ENCODE assay signal across 14 cellular contexts in genomic region chrX:68842781-68843581, GRCh38. TPM values are rescaled to one million over a fixed set of nuclear protein-coding genes. Genes with fewer than 3 reads are reported as not detected.
A peak's percentile ranks its signal among the peaks of the same experiment; 100 is the strongest.
DNase-seq lines count a peak whose midpoint lies in the region; ATAC-seq and TF ChIP-seq lines count a peak whose summit lies in the region.
"Had no signal": no experiment of that assay in that cellular context is flagged by ENCODE, and none has a peak within 500 bp of the region (broad histone marks: within the 10 kb centered on the region; RNA-seq: fewer than 3 reads in every experiment).

No MANE protein-coding gene starts in this region.

- intact Hi-C loops in left cardiac atrium (cut with DNase I) = no loop called here

- DNase-seq in HL-60 (ENCODE audit: low read depth in 1 of 2, low spot score in 1 of 2) = peak; percentile 45 to 84
- no peak for DNase-seq in T-helper 17 cell
- no peak for DNase-seq in left cardiac atrium
- DNase-seq in putamen (ENCODE audit: low spot score) = no peak
- no peak for DNase-seq in stimulated activated CD4-positive, alpha-beta T cell treated with anti-CD3 and anti-CD28 coated beads, Interleukin-1b, Interleukin-23, amount 100 ng/mL, for 48 hours
- DNase-seq in ACHN = no peak
- DNase-seq: caudate nucleus, DMS153, hypothalamus, NCI-H774, nucleus accumbens, T-helper 2 cell had no signal

- H3K79me2 ChIP-seq in parathyroid adenoma = peaks cover 8% of the 10 kb centered on the region

- H2AFZ ChIP-seq in parathyroid adenoma = no peak overlapping the region

- H3K27me3 Mint-ChIP-seq in T-helper 17 cell = no peaks in the 10 kb centered on the region

- H3K36me3 Mint-ChIP-seq in T-helper 17 cell (ENCODE audit: low read depth) = no peaks in the 10 kb centered on the region

- in situ Hi-C loops in ACHN (cut with HindIII; ENCODE audit: low pct_ligation_motif_present, low pct_unique_long_range_greater_than_20kb, low sequenced_read_pairs) = no loop called here

- H3K27me3 ChIP-seq in HL-60 (ENCODE audit: insufficient read depth, poor library complexity, severe bottlenecking) = no peaks in the 10 kb centered on the region
- no peaks in the 10 kb centered on the region for H3K27me3 ChIP-seq in parathyroid adenoma (ENCODE audit: control insufficient read depth, insufficient read depth, low read length)

- H3K4me2 ChIP-seq in parathyroid adenoma (ENCODE audit: low read length) = no peak overlapping the region

- no peak for ATAC-seq in T-helper 17 cell
- ATAC-seq in left cardiac atrium = peak; percentile 31 to 39
- no peak for ATAC-seq in HG02973 (IDR thresholded peaks at IDR 0.05; ENCODE audit: unreplicated experiment)

- H3K27ac Mint-ChIP-seq in T-helper 17 cell = peak overlapping the region; percentile 53

- H3K27ac ChIP-seq in HL-60 (replicated peaks) (peak overlapping the region; percentile 68), parathyroid adenoma (peak overlapping the region; percentile 51)

- no peak overlapping the region for H3K4me3 Mint-ChIP-seq in T-helper 17 cell

- H3K9ac ChIP-seq in parathyroid adenoma = no peak overlapping the region

- H3K9me3 ChIP-seq in T-helper 17 cell (ENCODE audit: control insufficient read depth, low read length, poor library complexity, severe bottlenecking) (no peaks in the 10 kb centered on the region), parathyroid adenoma (ENCODE audit: control insufficient read depth, low read length) (no peaks in the 10 kb centered on the region)

- no peaks in the 10 kb centered on the region for H3K36me3 ChIP-seq in parathyroid adenoma (ENCODE audit: control insufficient read depth, insufficient read depth, low read length)

- TF ChIP-seq CTCF in HL-60 (IDR thresholded peaks at IDR 0.05; ENCODE audit: insufficient read depth, low read length) (no peak), parathyroid adenoma (IDR thresholded peaks at IDR 0.05) (no peak)

- peaks cover 9% of the 10 kb centered on the region for H3K4me1 ChIP-seq in parathyroid adenoma

- peaks cover under 1% of the 10 kb centered on the region for H3K4me1 Mint-ChIP-seq in T-helper 17 cell

- H3K4me3 ChIP-seq in HL-60 (replicated peaks; ENCODE audit: insufficient read depth, low read length) (no peak overlapping the region), parathyroid adenoma (ENCODE audit: low read depth, low read length) (no peak overlapping the region)

RNA-seq across cellular contexts. Expression of gene EFNB1, which starts 14.2 kb away (rescaled TPM):
- total RNA-seq in T-helper 17 cell (1 to 10 TPM; 4.0 to 6.6 TPM), left cardiac atrium (10 to 100 TPM; 23.6 to 25.4 TPM)

Comparison
In these comparisons a context has a peak if more than half of its experiments do, and no peak if none do; other contexts are left out.
1. DNase-seq: peak in HL-60 (2 of 2); none in T-helper 17 cell (0 of 3), left cardiac atrium (single experiment), putamen (single experiment), stimulated activated CD4-positive, alpha-beta T cell treated with anti-CD3 and anti-CD28 coated beads, Interleukin-1b, Interleukin-23, amount 100 ng/mL, for 48 hours (single experiment) and ACHN (single experiment).
2. ATAC-seq: peak in left cardiac atrium (2 of 2); none in T-helper 17 cell (single experiment) and HG02973 (single experiment).